In the genomic region with DNA sequence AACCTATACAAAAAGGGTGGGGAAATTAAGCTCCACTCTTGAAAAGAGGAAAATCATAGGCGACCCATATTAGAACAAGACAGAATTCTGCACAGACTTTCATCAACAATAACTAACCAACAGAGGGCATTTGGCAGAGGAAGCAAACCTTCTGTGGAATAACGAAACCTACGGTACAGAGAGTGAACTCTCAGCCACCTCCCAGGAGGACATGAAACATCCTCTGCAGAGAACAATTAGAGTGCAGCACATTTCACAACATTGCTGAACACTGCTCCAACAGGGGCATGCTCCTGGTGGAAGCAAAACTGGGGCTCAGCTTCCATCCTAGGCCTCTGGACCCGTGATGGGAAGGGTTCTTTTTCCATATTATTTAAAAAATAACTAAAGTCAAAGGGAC, we compare ENCODE assay signal across 28 cellular contexts.
"Had no signal": no experiment of that assay in that cellular context is flagged by ENCODE, and none has a peak within 500 bp of the region (broad histone marks: within the 10 kb centered on the region; RNA-seq: fewer than 3 reads in every experiment).

No MANE protein-coding gene starts in this region.

- H3K27ac Mint-ChIP-seq: immature natural killer cell; naive thymus-derived CD8-positive, alpha-beta T cell; nephron; stimulated activated memory B cell treated with anti-CD40 and anti-IgM and Interleukin-4, amounts not matched to agents 10 μg/mL and 1 μg/mL and 100 μg/mL, for 72 hours; stimulated activated naive CD8-positive, alpha-beta T cell treated with anti-CD3 and anti-CD28 coated beads, Interleukin-15, amount 100 ng/mL, for 72 hours had no signal

- H3K4me1 ChIP-seq: left lung, lower lobe of right lung, parathyroid adenoma, psoas muscle, right atrium auricular region, right lobe of liver, tibial nerve, upper lobe of left lung, vagina had no signal

- H3K9me3 Mint-ChIP-seq: stimulated activated memory B cell treated with anti-CD40 and anti-IgM and Interleukin-4, amounts not matched to agents 10 μg/mL and 1 μg/mL and 100 μg/mL, for 72 hours; stimulated activated naive CD8-positive, alpha-beta T cell treated with anti-CD3 and anti-CD28 coated beads, Interleukin-15, amount 100 ng/mL, for 72 hours had no signal

- H3K36me3 ChIP-seq: left lung, lower lobe of right lung, right atrium auricular region, right lobe of liver, tibial nerve, upper lobe of left lung, vagina had no signal

- H3K9me3 ChIP-seq: lower lobe of right lung, right lobe of liver, upper lobe of left lung, vagina had no signal

- H3K4me3 Mint-ChIP-seq: immature natural killer cell; naive thymus-derived CD8-positive, alpha-beta T cell; nephron; neural crest cell; stimulated activated memory B cell treated with anti-CD40 and anti-IgM and Interleukin-4, amounts not matched to agents 10 μg/mL and 1 μg/mL and 100 μg/mL, for 72 hours; stimulated activated naive CD8-positive, alpha-beta T cell treated with anti-CD3 and anti-CD28 coated beads, Interleukin-15, amount 100 ng/mL, for 72 hours had no signal

- DNase-seq: hypothalamus; immature natural killer cell; kidney; left colon; left lung; lower lobe of right lung; mammary epithelial cell; mesenchymal stem cell; naive thymus-derived CD8-positive, alpha-beta T cell; occipital lobe; psoas muscle; right lobe of liver; stimulated activated CD4-positive, alpha-beta T cell treated with anti-CD3 and anti-CD28 coated beads, Interleukin-1b, Interleukin-23, amount 100 ng/mL, for 48 hours; stimulated activated CD4-positive, alpha-beta T cell treated with anti-CD3 and anti-CD28 coated beads, Interleukin-2, amount 100 ng/mL, for 48 hours; stimulated activated CD4-positive, alpha-beta T cell treated with anti-CD3 and anti-CD28 coated beads, Interleukin-4, amount 100 ng/mL, for 4 hours; stimulated activated CD8-positive, alpha-beta memory T cell treated with anti-CD3 and anti-CD28 coated beads, Interleukin-4, amount 100 ng/mL, for 48 hours; stimulated activated naive CD4-positive, alpha-beta T cell treated with Interleukin-2 at 50 U/mL for 16 hours; stimulated activated naive CD8-positive, alpha-beta T cell treated with anti-CD3 and anti-CD28 coated beads, Interleukin-15, amount 100 ng/mL, for 72 hours; substantia nigra; upper lobe of left lung had no signal

- H3K36me3 Mint-ChIP-seq: immature natural killer cell; stimulated activated memory B cell treated with anti-CD40 and anti-IgM and Interleukin-4, amounts not matched to agents 10 μg/mL and 1 μg/mL and 100 μg/mL, for 72 hours had no signal

- H3K4me3 ChIP-seq: left lung, lower lobe of right lung, psoas muscle, right atrium auricular region, right lobe of liver, smooth muscle cell, tibial nerve, upper lobe of left lung, vagina had no signal

- H3K27ac ChIP-seq: left lung, lower lobe of right lung, parathyroid adenoma, psoas muscle, right atrium auricular region, right lobe of liver, tibial nerve, upper lobe of left lung, vagina had no signal

- H3K27me3 Mint-ChIP-seq: naive thymus-derived CD8-positive, alpha-beta T cell; stimulated activated memory B cell treated with anti-CD40 and anti-IgM and Interleukin-4, amounts not matched to agents 10 μg/mL and 1 μg/mL and 100 μg/mL, for 72 hours; stimulated activated naive CD8-positive, alpha-beta T cell treated with anti-CD3 and anti-CD28 coated beads, Interleukin-15, amount 100 ng/mL, for 72 hours had no signal

- H3K27me3 ChIP-seq: left lung, right atrium auricular region, right lobe of liver, tibial nerve, upper lobe of left lung, vagina had no signal

- ATAC-seq: left colon; left lung; lower lobe of right lung; naive thymus-derived CD8-positive, alpha-beta T cell; psoas muscle; right lobe of liver; stimulated activated memory B cell treated with anti-CD40 and anti-IgM and Interleukin-4, amounts not matched to agents 10 μg/mL and 1 μg/mL and 100 μg/mL, for 72 hours; stimulated activated naive CD8-positive, alpha-beta T cell treated with anti-CD3 and anti-CD28 coated beads, Interleukin-15, amount 100 ng/mL, for 72 hours had no signal

- H3K4me1 Mint-ChIP-seq: immature natural killer cell; naive thymus-derived CD8-positive, alpha-beta T cell; nephron; neural crest cell; stimulated activated memory B cell treated with anti-CD40 and anti-IgM and Interleukin-4, amounts not matched to agents 10 μg/mL and 1 μg/mL and 100 μg/mL, for 72 hours; stimulated activated naive CD8-positive, alpha-beta T cell treated with anti-CD3 and anti-CD28 coated beads, Interleukin-15, amount 100 ng/mL, for 72 hours had no signal
